Comparison of ENCODE assay signal across 18 cellular contexts in the genomic region with DNA sequence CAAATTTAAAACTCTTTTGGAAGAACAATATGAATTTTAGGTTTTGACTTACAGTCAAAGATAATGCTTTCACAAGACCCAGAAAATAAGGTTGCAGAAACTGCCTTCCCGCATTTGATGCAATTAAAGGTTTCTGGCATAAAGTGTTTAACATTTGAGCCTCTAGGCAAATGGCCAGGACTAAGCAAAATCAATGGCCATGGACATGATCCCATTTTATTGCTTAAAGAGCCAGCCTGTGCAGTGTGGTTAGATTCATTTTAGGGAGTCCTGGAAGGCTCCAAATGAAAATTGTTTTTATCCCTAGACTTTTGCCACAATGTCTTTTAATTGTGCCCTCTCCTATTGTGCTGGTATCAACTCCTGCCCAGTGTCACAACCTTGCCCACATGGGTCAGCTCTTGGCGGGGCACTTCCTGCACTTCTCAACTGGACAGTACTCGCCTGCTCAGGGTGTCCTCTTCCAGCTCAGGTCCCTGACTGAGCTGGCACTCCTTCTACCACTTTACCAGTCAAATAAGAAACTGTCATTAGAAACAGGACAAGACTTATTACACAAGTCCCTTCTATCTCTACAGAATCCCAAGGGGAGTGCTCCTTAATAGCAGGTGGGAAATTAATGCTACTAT.
"Had no signal": no experiment of that assay in that cellular context is flagged by ENCODE, and none has a peak within 500 bp of the region (broad histone marks: within the 10 kb centered on the region; RNA-seq: fewer than 3 reads in every experiment).

No MANE protein-coding gene starts in this region.

- H3K27me3 ChIP-seq: esophagus muscularis mucosa, heart right ventricle, left lung, sigmoid colon, thyroid gland had no signal

- H3K9me3 ChIP-seq: esophagus muscularis mucosa, heart right ventricle, left lung, sigmoid colon, thyroid gland had no signal

- H3K4me3 ChIP-seq: esophagus muscularis mucosa, heart right ventricle, left lung, lung, sigmoid colon, skin epidermis, thyroid gland had no signal

- H3K36me3 ChIP-seq: esophagus muscularis mucosa, heart right ventricle, left lung, sigmoid colon, thyroid gland had no signal

- ATAC-seq: effector memory CD8-positive, alpha-beta T cell; heart right ventricle; left lung; naive thymus-derived CD4-positive, alpha-beta T cell; stimulated activated naive B cell treated with anti-CD40 and anti-IgM and Interleukin-4, amounts not matched to agents 10 μg/mL and 1 μg/mL and 100 μg/mL, for 72 hours; stimulated activated naive CD8-positive, alpha-beta T cell treated with anti-CD3 and anti-CD28 coated beads, Interleukin-15, amount 100 ng/mL, for 72 hours had no signal

- H3K4me1 ChIP-seq: esophagus muscularis mucosa, heart right ventricle, left lung, sigmoid colon, thyroid gland had no signal

- H3K27ac ChIP-seq: epithelial cell of prostate, esophagus muscularis mucosa, heart right ventricle, left lung, sigmoid colon, skin epidermis, thyroid gland had no signal

- DNase-seq: effector memory CD8-positive, alpha-beta T cell; heart right ventricle; hypothalamus; kidney glomerular epithelial cell; left lung; mesendoderm; naive thymus-derived CD4-positive, alpha-beta T cell; posterior cingulate gyrus; sigmoid colon; stimulated activated CD4-positive, alpha-beta T cell treated with anti-CD3 and anti-CD28 coated beads, Interleukin-2, amount 100 ng/mL, for 24 hours; stimulated activated CD4-positive, alpha-beta T cell treated with anti-CD3 and anti-CD28 coated beads, Interleukin-4, amount 100 ng/mL, for 4 hours; stimulated activated naive B cell treated with anti-CD40 and anti-IgM and Interleukin-4, amounts not matched to agents 10 μg/mL and 1 μg/mL and 100 μg/mL, for 72 hours; stimulated activated naive CD8-positive, alpha-beta T cell treated with anti-CD3 and anti-CD28 coated beads, Interleukin-15, amount 100 ng/mL, for 72 hours; thyroid gland had no signal
